ENCODE assay signal across 8 cellular contexts in the genomic region with DNA sequence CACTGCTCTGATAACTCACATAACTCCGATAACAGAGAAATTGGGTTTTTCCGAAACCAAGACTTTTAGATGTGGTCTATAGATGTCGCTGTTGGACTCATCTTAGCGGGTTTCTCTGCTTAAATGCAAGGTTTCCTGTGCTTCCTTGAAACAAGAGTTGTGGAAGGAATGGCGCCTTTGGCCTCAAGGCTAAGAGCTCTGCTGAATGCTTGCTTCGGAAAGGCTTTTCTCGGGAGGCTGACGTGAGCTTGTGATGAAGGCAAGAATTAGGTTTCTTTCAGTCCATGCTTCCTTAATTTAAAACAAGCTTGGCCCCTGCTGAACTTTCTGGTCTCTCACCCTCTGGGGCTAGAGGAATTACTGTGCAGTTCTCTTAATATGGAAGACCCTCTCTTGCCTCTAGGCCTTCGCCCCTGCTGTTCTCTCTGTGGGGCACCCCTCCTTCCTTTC.
DNase-seq lines count a peak whose midpoint lies in the region; ATAC-seq and TF ChIP-seq lines count a peak whose summit lies in the region.

No MANE protein-coding gene starts in this region.

- TF ChIP-seq POLR2A in HCT116 (IDR thresholded peaks at IDR 0.05; ENCODE audit: borderline replicate concordance, extremely low read depth, insufficient read depth, insufficient read length) (no peak), spleen (IDR thresholded peaks at IDR 0.05) (no peak)

- H3K27ac ChIP-seq in HCT116 (ENCODE audit: low read depth, low read length) (no peak overlapping the region), spleen (no peak overlapping the region)

- H3K36me3 ChIP-seq in HCT116 (ENCODE audit: control insufficient read depth in 1 of 2, insufficient read depth in 2 of 2, low read length in 2 of 2) (no peaks in the 10 kb centered on the region), adipocyte (ENCODE audit: control insufficient read depth, insufficient read depth, low read length, severe bottlenecking) (no peaks in the 10 kb centered on the region), spleen (no peaks in the 10 kb centered on the region)

- 12 to 21% (median 14%) methylated on average over 9 of the region's 9 CpGs for WGBS in spleen, 5 donors

- H3K9ac ChIP-seq in HCT116 (ENCODE audit: low read length) (no peak overlapping the region), adipocyte (ENCODE audit: low read length) (no peak overlapping the region)

- H3K4me3 ChIP-seq in HCT116 (replicated peaks in 1 of 2; ENCODE audit: low read depth in 1 of 2, low read length in 2 of 2): no peak overlapping the region
- H3K4me3 ChIP-seq in adipocyte (ENCODE audit: low read length): no peak overlapping the region
- no peak overlapping the region for H3K4me3 ChIP-seq in spleen

- peak; percentile 95 for TF ChIP-seq RAD21 in HCT116 (IDR thresholded peaks at IDR 0.05; ENCODE audit: low read depth)

- H3K27me3 ChIP-seq in HCT116 (ENCODE audit: insufficient read depth, low read length): no peaks in the 10 kb centered on the region
- peaks cover 14% of the 10 kb centered on the region for H3K27me3 ChIP-seq in adipocyte (replicated peaks; ENCODE audit: control insufficient read depth, insufficient read depth, low read length)
- H3K27me3 ChIP-seq in spleen (replicated peaks in 1 of 7): peaks cover 0 to 37% (median 8%) of the 10 kb centered on the region in 7 donors

- H2AFZ ChIP-seq in HCT116 (ENCODE audit: low read depth, low read length, poor library complexity, severe bottlenecking): peak overlapping the region; percentile 44

- peak overlapping the region; percentile 18 for H3K4me2 ChIP-seq in HCT116 (ENCODE audit: low read length)

- TF ChIP-seq CTCF in HCT116 (IDR thresholded peaks at IDR 0.05 in 2 of 3, conservative IDR thresholded peaks at IDR 0.05 in 1 of 3; ENCODE audit: borderline replicate concordance in 1 of 3, insufficient read depth in 1 of 3, low read depth in 2 of 3, low read length in 2 of 3) (peak; percentile 69 to 81 (median 78)), spleen (IDR thresholded peaks at IDR 0.05 in 8 of 11, conservative IDR thresholded peaks at IDR 0.05 in 3 of 11) (peak in 8 of 11 experiments; percentile 25 to 51 (median 40))

- DNase-seq in DMS79 treated with DMSO at 0.1 percent for 48 hours (lab: John Stamatoyannopoulos, UW) (peak; percentile 55), HCT116 (ENCODE audit: low read depth, low spot score) (peak; percentile 71), NCI-H2171 (lab: John Stamatoyannopoulos, UW) (peak; percentile 66), adipocyte (ENCODE audit: low read depth) (peak; percentile 85), hepatic stellate cell (ENCODE audit: low spot score) (peak; percentile 5), spleen (no peak)

- no peaks in the 10 kb centered on the region for H3K9me2 ChIP-seq in HCT116 (ENCODE audit: insufficient read depth)

- RAD21 ChIA-PET in HCT116 (lab: Charles Lee; ENCODE audit: low non-redundant PET in 1 of 2, low total read pairs in 2 of 2, uncharacterized antibody in 2 of 2, unreplicated experiment in 2 of 2): interaction anchor here (0.8 to 1.6 kb wide), 5 partner anchors 77 to 625 kb away, joined by 3 to 5 read pairs (median 4); no protein-coding TSS in a partner anchor

- no peaks in the 10 kb centered on the region for H3K79me2 ChIP-seq in HCT116 (ENCODE audit: insufficient read depth, low read length)

- H3K9me3 ChIP-seq in HCT116 (ENCODE audit: control insufficient read depth in 1 of 2, insufficient read depth in 1 of 2, low read depth in 1 of 2, low read length in 2 of 2) (no peaks in the 10 kb centered on the region), adipocyte (ENCODE audit: control insufficient read depth, low read length) (no peaks in the 10 kb centered on the region), spleen (peaks cover 0 to 3% (median 0%) of the 10 kb centered on the region in 8 donors)

- POLR2A ChIA-PET in HCT116 (lab: Charles Lee): no interaction called here

- H3K4me1 ChIP-seq in HCT116 (ENCODE audit: control insufficient read depth in 1 of 2, insufficient read depth in 2 of 2, low read length in 2 of 2): peaks cover 0 to 14% of the 10 kb centered on the region in 2 experiments; a peak in 2 of 4 replicates
- H3K4me1 ChIP-seq in adipocyte (ENCODE audit: control insufficient read depth, insufficient read depth, low read length): peaks cover 12% of the 10 kb centered on the region
- peaks cover 0 to 3% (median 0%) of the 10 kb centered on the region in 6 donors for H3K4me1 ChIP-seq in spleen

- BruUV-seq in HCT116 (replicated peaks; lab: Mats Ljungman, UMichigan): no TSS peak

- ATAC-seq in HCT116 (peak; percentile 83), HG02981 (IDR thresholded peaks at IDR 0.05; ENCODE audit: unreplicated experiment) (no peak), HG03196 (IDR thresholded peaks at IDR 0.05; ENCODE audit: unreplicated experiment) (no peak)

- intact Hi-C loops in HCT116 (cut with micrococcal nuclease) (loop anchor here (1.0 to 5.0 kb wide), 5 partner anchors 139 to 670 kb away; a partner anchor contains a TSS), spleen (cut with DNase I; ENCODE audit: low total_unique reads) (no loop called here)

- no peaks in the 10 kb centered on the region for H4K20me1 ChIP-seq in HCT116 (ENCODE audit: insufficient read depth)

- CTCF ChIA-PET in HCT116 (lab: Charles Lee): interaction anchor here (0.6 to 2.9 kb wide), 25 partner anchors 10 to 869 kb away, joined by 3 to 32 read pairs (median 4); a partner anchor contains a TSS

TF ChIP-seq in HCT116, 20 proteins besides CTCF, POLR2A, EP300 and RAD21:
- TF ChIP-seq YY1 (IDR thresholded peaks at IDR 0.05; ENCODE audit: extremely low read depth, insufficient replicate concordance, low read depth, low read length): peak; percentile 36
- no peak for TF ChIP-seq ELF1 (IDR thresholded peaks at IDR 0.05; ENCODE audit: borderline replicate concordance, low read depth)
